ENCODE assay signal across 1 cellular context in genomic region chr19:31312629-31313244, GRCh38.
TF ChIP-seq lines count a peak whose summit lies in the region.

No MANE protein-coding gene starts in this region.

TF ChIP-seq in HEK293, 187 proteins besides CTCF, POLR2A, EP300 and RAD21 (continued from another document):
- TF ChIP-seq PRDM6 (tag by site-specific recombination; IDR thresholded peaks at IDR 0.05) (peak; percentile 81), ZNF280D (tag by site-specific recombination; IDR thresholded peaks at IDR 0.05) (no peak), GLI2 (tag by site-specific recombination; IDR thresholded peaks at IDR 0.05; ENCODE audit: borderline replicate concordance, low read depth) (0 out of 2 replicates have a peak, but pooled peaks have one; percentile 33), BCL11B (tag by site-specific recombination; IDR thresholded peaks at IDR 0.05; ENCODE audit: low read depth) (peak; percentile 89), ZSCAN30 (tag by site-specific recombination; IDR thresholded peaks at IDR 0.05) (0 out of 2 replicates have a peak, but pooled peaks have one; percentile 30), KLF10 (tag by site-specific recombination; IDR thresholded peaks at IDR 0.05) (peak; percentile 40; the same call in 1 of the 2 replicates), ZNF423 (tag by site-specific recombination; IDR thresholded peaks at IDR 0.05) (no peak), FEZF1 (tag by site-specific recombination; IDR thresholded peaks at IDR 0.05) (peak; percentile 80), SP7 (tag by site-specific recombination; IDR thresholded peaks at IDR 0.05) (peak; percentile 82), ZNF558 (tag by site-specific recombination; IDR thresholded peaks at IDR 0.05) (no peak), ZEB2 (tag by site-specific recombination; IDR thresholded peaks at IDR 0.05) (peak; percentile 25; the same call in 1 of the 2 replicates), OSR2 (tag by site-specific recombination; IDR thresholded peaks at IDR 0.05) (peak; percentile 81; the same call in 1 of the 2 replicates), ZNF792 (tag by site-specific recombination; IDR thresholded peaks at IDR 0.05) (peak; percentile 91), ZNF518A (tag by site-specific recombination; conservative IDR thresholded peaks at IDR 0.05; ENCODE audit: low read depth) (no peak), GLIS1 (tag by site-specific recombination; IDR thresholded peaks at IDR 0.05) (no peak; the same call in 1 of the 2 replicates), ZNF600 (tag by site-specific recombination; IDR thresholded peaks at IDR 0.05) (peak; percentile 18; the same call in 1 of the 2 replicates), ZNF341 (tag by site-specific recombination; IDR thresholded peaks at IDR 0.05; ENCODE audit: low read depth) (0 out of 2 replicates have a peak, but pooled peaks have one; percentile 21), HIC1 (tag by site-specific recombination; IDR thresholded peaks at IDR 0.05) (peak; percentile 46; the same call in 1 of the 2 replicates), BCL11A (tag by site-specific recombination; IDR thresholded peaks at IDR 0.05; ENCODE audit: low read depth) (peak; percentile 60; the same call in 1 of the 2 replicates), ZNF561 (tag by site-specific recombination; IDR thresholded peaks at IDR 0.05; ENCODE audit: borderline replicate concordance) (0 out of 2 replicates have a peak, but pooled peaks have one; percentile 8), HOXC10 (CRISPR knock-in tag; IDR thresholded peaks at IDR 0.05) (no peak), PRDM1 (tag by site-specific recombination; IDR thresholded peaks at IDR 0.05) (peak; percentile 82), MZF1 (tag by site-specific recombination; IDR thresholded peaks at IDR 0.05; ENCODE audit: borderline replicate concordance) (peak; percentile 55; the same call in 1 of the 2 replicates)
- TF ChIP-seq, protein P1, sequence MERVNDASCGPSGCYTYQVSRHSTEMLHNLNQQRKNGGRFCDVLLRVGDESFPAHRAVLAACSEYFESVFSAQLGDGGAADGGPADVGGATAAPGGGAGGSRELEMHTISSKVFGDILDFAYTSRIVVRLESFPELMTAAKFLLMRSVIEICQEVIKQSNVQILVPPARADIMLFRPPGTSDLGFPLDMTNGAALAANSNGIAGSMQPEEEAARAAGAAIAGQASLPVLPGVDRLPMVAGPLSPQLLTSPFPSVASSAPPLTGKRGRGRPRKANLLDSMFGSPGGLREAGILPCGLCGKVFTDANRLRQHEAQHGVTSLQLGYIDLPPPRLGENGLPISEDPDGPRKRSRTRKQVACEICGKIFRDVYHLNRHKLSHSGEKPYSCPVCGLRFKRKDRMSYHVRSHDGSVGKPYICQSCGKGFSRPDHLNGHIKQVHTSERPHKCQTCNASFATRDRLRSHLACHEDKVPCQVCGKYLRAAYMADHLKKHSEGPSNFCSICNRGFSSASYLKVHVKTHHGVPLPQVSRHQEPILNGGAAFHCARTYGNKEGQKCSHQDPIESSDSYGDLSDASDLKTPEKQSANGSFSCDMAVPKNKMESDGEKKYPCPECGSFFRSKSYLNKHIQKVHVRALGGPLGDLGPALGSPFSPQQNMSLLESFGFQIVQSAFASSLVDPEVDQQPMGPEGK (tag by site-specific recombination; IDR thresholded peaks at IDR 0.05) = peak; percentile 28; the same call in 1 of the 2 replicates
